In the genomic region with DNA sequence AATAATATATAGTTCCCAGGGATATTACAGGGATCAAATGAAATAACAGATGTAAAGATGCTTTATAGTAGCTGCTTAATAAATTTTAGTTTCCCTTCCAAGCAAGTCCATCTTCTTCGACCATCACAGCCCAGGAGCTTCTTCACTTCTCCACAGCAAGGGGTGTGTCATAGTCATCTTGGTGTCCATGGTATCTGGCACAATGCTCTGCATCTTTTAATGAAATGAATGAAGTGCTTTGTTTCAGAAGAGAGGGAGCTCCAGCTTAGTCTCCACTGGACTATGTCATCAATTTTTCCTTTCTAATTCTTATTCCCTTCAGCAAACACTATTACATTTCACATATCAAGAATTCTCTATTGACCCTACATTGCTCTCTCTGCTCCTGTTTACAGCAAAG, we compare ENCODE assay signal across 18 cellular contexts. TPM values are rescaled to one million over a fixed set of nuclear protein-coding genes. Genes with fewer than 3 reads are reported as not detected.
DNase-seq lines count a peak whose midpoint lies in the region; ATAC-seq and TF ChIP-seq lines count a peak whose summit lies in the region.
"Had no signal": no experiment of that assay in that cellular context is flagged by ENCODE, and none has a peak within 500 bp of the region (broad histone marks: within the 10 kb centered on the region; RNA-seq: fewer than 3 reads in every experiment).

No MANE protein-coding gene starts in this region.

- H3K4me3 Mint-ChIP-seq in activated CD4-positive, alpha-beta T cell treated with anti-CD3 and anti-CD28 coated beads, Interleukin-2, amount 10 ng/mL, durations not matched to agents 24 days and 14 days: no peak overlapping the region
- no peak overlapping the region for H3K4me3 Mint-ChIP-seq in chondrocyte (ENCODE audit: unreplicated experiment)

- no peak for DNase-seq in activated CD4-positive, alpha-beta T cell treated with anti-CD3 and anti-CD28 coated beads, Interleukin-2, amount 10 ng/mL, durations not matched to agents 24 days and 14 days
- no peak for DNase-seq in activated CD4-positive, alpha-beta T cell treated with anti-CD3 and anti-CD28 coated beads for 48 hours
- no peak for DNase-seq in Panc1 (ENCODE audit: low read depth, low spot score)
- no peak for DNase-seq in chondrocyte (ENCODE audit: low spot score)
- no peak for DNase-seq in spleen
- DNase-seq: activated CD8-positive, alpha-beta memory T cell treated with anti-CD3 and anti-CD28 coated beads, Interleukin-2, amount 50 U/mL, for 4 hours; adrenal gland; left lung; NCI-H69; pancreas; stimulated activated CD4-positive, alpha-beta T cell treated with anti-CD3 and anti-CD28 coated beads, Interleukin-4, amount 100 ng/mL, for 24 hours; stimulated activated CD8-positive, alpha-beta memory T cell treated with anti-CD3 and anti-CD28 coated beads, Interleukin-4, amount 100 ng/mL, for 48 hours; SW 1271; transverse colon; WERI-Rb-1 had no signal

- H3K36me3 Mint-ChIP-seq in activated CD4-positive, alpha-beta T cell treated with anti-CD3 and anti-CD28 coated beads, Interleukin-2, amount 10 ng/mL, durations not matched to agents 24 days and 14 days (ENCODE audit: low read depth): no peaks in the 10 kb centered on the region
- peaks cover 4% of the 10 kb centered on the region for H3K36me3 Mint-ChIP-seq in chondrocyte (ENCODE audit: low read depth)

- in situ Hi-C loops in Panc1 (cut with HindIII; ENCODE audit: low pct_unique_long_range_greater_than_20kb, low sequenced_read_pairs): no loop called here

- no peaks in the 10 kb centered on the region for H3K27me3 Mint-ChIP-seq in activated CD4-positive, alpha-beta T cell treated with anti-CD3 and anti-CD28 coated beads, Interleukin-2, amount 10 ng/mL, durations not matched to agents 24 days and 14 days
- no peaks in the 10 kb centered on the region for H3K27me3 Mint-ChIP-seq in chondrocyte (ENCODE audit: low read depth)

- CTCF ChIA-PET in Panc1 (lab: Charles Lee): no interaction called here

- H3K27me3 ChIP-seq in Panc1 (ENCODE audit: control insufficient read depth, insufficient read depth, low read length) (no peaks in the 10 kb centered on the region), spleen (replicated peaks in 1 of 7) (no peaks in the 10 kb centered on the region)
- H3K27me3 ChIP-seq: adrenal gland, left lung, pancreas, transverse colon had no signal

- ATAC-seq in Panc1: no peak
- ATAC-seq in GM21529 (IDR thresholded peaks at IDR 0.05; ENCODE audit: unreplicated experiment): no peak
- ATAC-seq in GM19023 (IDR thresholded peaks at IDR 0.05; ENCODE audit: unreplicated experiment): no peak
- ATAC-seq in HG02623 (IDR thresholded peaks at IDR 0.05; ENCODE audit: unreplicated experiment): no peak
- ATAC-seq: left lung, pancreas had no signal

- no TSS peak for BruUV-seq in Panc1 (replicated peaks; lab: Mats Ljungman, UMichigan)

- peaks cover 39% of the 10 kb centered on the region for H3K4me1 ChIP-seq in Panc1 (ENCODE audit: control insufficient read depth, insufficient read depth, low read length)
- H3K4me1 ChIP-seq in spleen: peaks cover 39 to 85% (median 57%) of the 10 kb centered on the region in 6 donors

- H3K36me3 ChIP-seq in Panc1 (ENCODE audit: control insufficient read depth, insufficient read depth, low read length) (no peaks in the 10 kb centered on the region), spleen (no peaks in the 10 kb centered on the region)
- H3K36me3 ChIP-seq: adrenal gland, left lung, pancreas, transverse colon had no signal

- H3K27ac Mint-ChIP-seq in activated CD4-positive, alpha-beta T cell treated with anti-CD3 and anti-CD28 coated beads, Interleukin-2, amount 10 ng/mL, durations not matched to agents 24 days and 14 days: peak overlapping the region; percentile 30
- H3K27ac Mint-ChIP-seq in chondrocyte (ENCODE audit: unreplicated experiment): peak overlapping the region; percentile 18

- intact Hi-C loops in activated CD4-positive, alpha-beta T cell treated with anti-CD3 and anti-CD28 coated beads, Interleukin-2, amount 10 ng/mL, durations not matched to agents 24 days and 14 days (cut with micrococcal nuclease): no loop called here
- intact Hi-C loops in Panc1 (cut with micrococcal nuclease; ENCODE audit: unreplicated experiment): no loop called here
- intact Hi-C loops in spleen (cut with DNase I; ENCODE audit: low total_unique reads): no loop called here

- POLR2A ChIA-PET in Panc1 (lab: Charles Lee): interaction anchor here (0.7 kb wide), 2 partner anchors 11 to 37 kb away, joined by 3 read pairs; no protein-coding TSS in a partner anchor

- no peak for TF ChIP-seq POLR2A in spleen (IDR thresholded peaks at IDR 0.05)

- H3K4me3 ChIP-seq in Panc1 (ENCODE audit: low read depth in 2 of 2, low read length in 2 of 2) (no peak overlapping the region), spleen (no peak overlapping the region)
- H3K4me3 ChIP-seq: adrenal gland, left lung, pancreas, transverse colon had no signal

- TF ChIP-seq CTCF in Panc1 (IDR thresholded peaks at IDR 0.05) (no peak), chondrocyte (IDR thresholded peaks at IDR 0.05) (no peak), spleen (IDR thresholded peaks at IDR 0.05 in 8 of 11, conservative IDR thresholded peaks at IDR 0.05 in 3 of 11) (no peak)

- H3K27ac ChIP-seq in Panc1 (ENCODE audit: low read length): peak overlapping the region; percentile 18; the same call in 1 of the 2 replicates
- peak overlapping the region in 7 of 8 donors; percentile 7 to 83 (median 19) for H3K27ac ChIP-seq in spleen
- H3K27ac ChIP-seq: WERI-Rb-1 had no signal

- no peaks in the 10 kb centered on the region for H3K9me3 ChIP-seq in Panc1 (ENCODE audit: control insufficient read depth, insufficient read depth, low read depth, low read length)
- no peaks in the 10 kb centered on the region for H3K9me3 ChIP-seq in spleen
- H3K9me3 ChIP-seq: adrenal gland, left lung, pancreas, transverse colon had no signal

- peaks cover 56% of the 10 kb centered on the region for H3K4me1 Mint-ChIP-seq in activated CD4-positive, alpha-beta T cell treated with anti-CD3 and anti-CD28 coated beads, Interleukin-2, amount 10 ng/mL, durations not matched to agents 24 days and 14 days
- peaks cover 55% of the 10 kb centered on the region for H3K4me1 Mint-ChIP-seq in chondrocyte (ENCODE audit: low read depth)

- H3K9me3 Mint-ChIP-seq in activated CD4-positive, alpha-beta T cell treated with anti-CD3 and anti-CD28 coated beads, Interleukin-2, amount 10 ng/mL, durations not matched to agents 24 days and 14 days: no peaks in the 10 kb centered on the region
- H3K9me3 Mint-ChIP-seq in chondrocyte (ENCODE audit: low read depth): no peaks in the 10 kb centered on the region

- WGBS in spleen, 5 donors: 86 to 97% (median 89%) methylated on average over 1 of the region's 1 CpG

RNA-seq across cellular contexts. Expression of a gene that starts 4.9 kb away (rescaled TPM):
- total RNA-seq in activated CD4-positive, alpha-beta T cell treated with anti-CD3 and anti-CD28 coated beads, Interleukin-2, amount 10 ng/mL, durations not matched to agents 24 days and 14 days: 203 and 204 TPM in 2 replicates
- total RNA-seq in Panc1 (2021; ENCODE audit: unreplicated experiment) (413 TPM), chondrocyte (377 to 446 TPM (median 386 TPM) in 3 replicates), spleen (100 to 1,000 TPM; 363 to 641 (median 446) TPM)
- 162 TPM for polyA plus RNA-seq in Panc1 (2012; ENCODE audit: insufficient read length)
- polyA plus RNA-seq in spleen: 10 to 100 TPM; 50.8 to 77.9 (median 72.9) TPM
